8 cellular contexts compared by ENCODE assay signal in genomic region chr14:22598896-22599244, GRCh38. TPM values are rescaled to one million over a fixed set of nuclear protein-coding genes. Genes with fewer than 3 reads are reported as not detected.
DNase-seq lines count a peak whose midpoint lies in the region; ATAC-seq and TF ChIP-seq lines count a peak whose summit lies in the region.

No MANE protein-coding gene starts in this region.

- H3K9me3 ChIP-seq in heart left ventricle, result no peaks in the 10 kb centered on the region
- no peaks in the 10 kb centered on the region for H3K9me3 ChIP-seq in ovary

- TF ChIP-seq POLR2A in heart left ventricle (IDR thresholded peaks at IDR 0.05), result no peak
- no peak for TF ChIP-seq POLR2A in ovary (IDR thresholded peaks at IDR 0.05)

- H3K4me3 ChIP-seq in heart left ventricle, result peak overlapping the region; percentile 43 to 91 (median 82)
- H3K4me3 ChIP-seq in ovary, result peak overlapping the region; percentile 76

- H3K4me1 ChIP-seq in heart left ventricle, result peaks cover 3 to 27% (median 17%) of the 10 kb centered on the region in 12 donors
- no peaks in the 10 kb centered on the region for H3K4me1 ChIP-seq in ovary (ENCODE audit: insufficient read depth)

- peaks cover 3 to 27% (median 25%) of the 10 kb centered on the region in 9 donors for H3K36me3 ChIP-seq in heart left ventricle
- H3K36me3 ChIP-seq in ovary, result no peaks in the 10 kb centered on the region

- peaks cover 0 to 5% (median 0%) of the 10 kb centered on the region in 9 donors for H3K27me3 ChIP-seq in heart left ventricle
- H3K27me3 ChIP-seq in ovary, result no peaks in the 10 kb centered on the region

- DNase-seq in CD1c-positive myeloid dendritic cell (ENCODE audit: extremely low spot score), result peak; percentile 53
- DNase-seq in NAMALWA (ENCODE audit: low spot score), result peak; percentile 40
- peak; percentile 42 for DNase-seq in activated naive CD4-positive, alpha-beta T cell treated with anti-CD3 and anti-CD28 coated beads, Interleukin-2, amount 50 U/mL, for 16 hours
- DNase-seq in heart left ventricle, result no peak
- DNase-seq in ovary, result peak in 1 of 5 donors; percentile 51
- DNase-seq in COLO829 (ENCODE audit: low spot score), result no peak
- DNase-seq in ecto neural progenitor cell (ENCODE audit: low spot score), result no peak

- 3 to 13% (median 10%) methylated on average over 5 of the region's 5 CpGs for WGBS in heart left ventricle, 4 donors
- WGBS in ovary, 3 donors, result 7 to 8% (median 8%) methylated on average over 5 of the region's 5 CpGs

- TF ChIP-seq EP300 in ovary (IDR thresholded peaks at IDR 0.05), result no peak

- H3K27ac ChIP-seq in heart left ventricle, result peak overlapping the region in 10 of 12 donors; percentile 59 to 91 (median 84)
- peak overlapping the region in 1 of 2 donors; percentile 49 for H3K27ac ChIP-seq in ovary

- ATAC-seq in GM18909 (IDR thresholded peaks at IDR 0.05; ENCODE audit: poor library complexity, unreplicated experiment) (peak; percentile 50), heart left ventricle (peak in 3 of 4 donors; percentile 27 to 75 (median 69))

- TF ChIP-seq CTCF in heart left ventricle (IDR thresholded peaks at IDR 0.05) (peak in 1 of 12 donors; percentile 15), ovary (IDR thresholded peaks at IDR 0.05) (peak in 1 of 3 donors; percentile 6)

- intact Hi-C loops in heart left ventricle (cut with DNase I) (loop anchor here in 2 of 10 donors (10.0 kb wide), 2 partner anchors 116 to 166 kb away; partner anchors contain the start of gene OXA1L (in 1 of the 2)), ovary (cut with DNase I) (loop anchor here in 1 of 4 donors (10.0 kb wide), 1 partner anchor 166 kb away; the partner anchor contains the start of gene OXA1L)

RNA-seq across cellular contexts. Expression of gene ABHD4, which starts 0.8 kb away (rescaled TPM):
- 10 to 100 TPM; 16.8 to 35.5 (median 25.9) TPM for total RNA-seq in heart left ventricle
- 10 to 100 TPM; 10.4 to 18.0 TPM for polyA plus RNA-seq in heart left ventricle
- 10 to 100 TPM in 6 of 7 donors, 1 to 10 TPM in 1; 5.6 to 28.6 (median 18.8) TPM for total RNA-seq in ovary
- 10 to 100 TPM; 16.7 to 64.0 TPM for polyA plus RNA-seq in ovary

RNA-seq across cellular contexts. Expression of gene DAD1, which starts 9.8 kb away (rescaled TPM):
- 100 to 1,000 TPM; 108 to 236 (median 147) TPM for total RNA-seq in heart left ventricle
- polyA plus RNA-seq in heart left ventricle, result 100 to 1,000 TPM; 129 to 402 TPM
- 100 to 1,000 TPM; 117 to 241 (median 141) TPM for total RNA-seq in ovary
- 100 to 1,000 TPM; 225 to 310 TPM for polyA plus RNA-seq in ovary

RNA-seq across cellular contexts. Expression of gene OR6J1, which starts 45.3 kb away (rescaled TPM):
- total RNA-seq in heart left ventricle, result under 1 TPM in 1 of 9 donors, not detected in 8; 0.06 TPM
- not detected for polyA plus RNA-seq in heart left ventricle
- total RNA-seq in ovary, result under 1 TPM in 1 of 7 donors, not detected in 6; 0.05 TPM
- not detected for polyA plus RNA-seq in ovary

Comparison
In these comparisons a context has a peak if more than half of its experiments do, and no peak if none do; other contexts are left out.
1. DNase-seq: peak in CD1c-positive myeloid dendritic cell (single experiment), NAMALWA (single experiment) and activated naive CD4-positive, alpha-beta T cell treated with anti-CD3 and anti-CD28 coated beads, Interleukin-2, amount 50 U/mL, for 16 hours (single experiment); none in heart left ventricle (0 of 5), COLO829 (single experiment) and ecto neural progenitor cell (single experiment).